Comparison of ENCODE assay signal across 21 cellular contexts in the genomic region with DNA sequence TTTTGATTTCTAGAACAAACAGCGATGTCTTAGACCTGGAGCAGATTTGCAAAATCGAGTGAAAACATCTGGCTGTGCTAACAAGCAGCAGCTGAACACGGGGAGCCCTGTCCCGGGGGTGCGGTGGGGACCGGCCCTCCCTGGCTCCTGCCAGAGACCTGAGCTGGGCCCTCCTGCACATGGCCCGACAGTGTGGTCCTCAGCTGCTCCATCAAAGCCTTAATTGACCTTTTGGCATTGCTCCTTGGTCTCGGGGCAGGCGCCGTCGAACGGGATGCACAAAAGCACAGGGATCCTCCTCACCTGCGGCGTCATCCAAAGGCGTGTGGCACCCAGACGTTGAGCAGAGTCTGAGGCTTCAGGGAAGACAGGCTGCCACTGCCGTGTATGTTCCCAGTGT.
DNase-seq lines count a peak whose midpoint lies in the region; FAIRE-seq and TF ChIP-seq lines count a peak whose summit lies in the region.
"Had no signal": no experiment of that assay in that cellular context is flagged by ENCODE, and none has a peak within 500 bp of the region (broad histone marks: within the 10 kb centered on the region; RNA-seq: fewer than 3 reads in every experiment).

No MANE protein-coding gene starts in this region.

- H3K9me3 ChIP-seq in BLaER1 (no peaks in the 10 kb centered on the region), H1 (ENCODE audit: insufficient read depth in 2 of 2, low read depth in 1 of 2, low read length in 1 of 2) (no peaks in the 10 kb centered on the region; a peak in 1 of 4 replicates), neural progenitor cell (ENCODE audit: low read depth) (no peaks in the 10 kb centered on the region)
- H3K9me3 ChIP-seq: Caco-2, HAP-1 had no signal

- H3K4me3 Mint-ChIP-seq in neural progenitor cell = no peak overlapping the region
- H3K4me3 Mint-ChIP-seq: B cell; CD4-positive, alpha-beta memory T cell; GM23338; HFFc6 had no signal

- no peak overlapping the region for H3K14ac ChIP-seq in H1 (ENCODE audit: insufficient read length)

- no peaks in the 10 kb centered on the region for H3F3A ChIP-seq in neural progenitor cell (ENCODE audit: low read depth)

- H3K9ac ChIP-seq in BLaER1 (no peak overlapping the region), H1 (replicated peaks in 1 of 4; ENCODE audit: extremely low read depth in 1 of 4, low read depth in 3 of 4, low read length in 3 of 4) (no peak overlapping the region), neural progenitor cell (no peak overlapping the region)

- H3K79me2 ChIP-seq in H1 (ENCODE audit: control insufficient read depth in 1 of 2, insufficient read depth in 2 of 2, low read length in 2 of 2) (no peaks in the 10 kb centered on the region), neural progenitor cell (ENCODE audit: low read depth) (no peaks in the 10 kb centered on the region)

- DNase-seq in H1 (ENCODE audit: low read depth in 1 of 2, low spot score in 2 of 2) (no peak), neural progenitor cell (ENCODE audit: low spot score) (no peak), KBM-7 (no peak), NCI-H2029 (lab: John Stamatoyannopoulos, UW) (no peak), HuH-7 (ENCODE audit: low spot score) (no peak)
- DNase-seq: C1 segment of cervical spinal cord; Caco-2; CD4-positive, alpha-beta memory T cell; DMS79; EL; GDM1; HFFc6 had no signal

- no peaks in the 10 kb centered on the region for H3K9me3 Mint-ChIP-seq in neural progenitor cell
- H3K9me3 Mint-ChIP-seq: GM23338 had no signal

- H2BK5ac ChIP-seq in H1 (ENCODE audit: low read depth, low read length) = no peak overlapping the region

- H3K4me1 ChIP-seq in BLaER1 (peaks cover 35% of the 10 kb centered on the region), H1 (replicated peaks in 1 of 4; ENCODE audit: control insufficient read depth in 3 of 4, insufficient read depth in 4 of 4, low read length in 3 of 4) (no peaks in the 10 kb centered on the region), neural progenitor cell (peaks cover 7% of the 10 kb centered on the region)
- H3K4me1 ChIP-seq: Caco-2, HAP-1 had no signal

- no peak overlapping the region for H3K56ac ChIP-seq in H1 (replicated peaks; ENCODE audit: insufficient read length, low read depth, low read length)

- no peak overlapping the region for H2AFZ ChIP-seq in H1 (ENCODE audit: low read length)
- no peak overlapping the region for H2AFZ ChIP-seq in neural progenitor cell (replicated peaks)
- H2AFZ ChIP-seq: GM23338 had no signal

- H3K27ac Mint-ChIP-seq in neural progenitor cell = peak overlapping the region; percentile 37
- H3K27ac Mint-ChIP-seq: B cell; CD4-positive, alpha-beta memory T cell; GM23338; HFFc6 had no signal

- POLR2A ChIA-PET in H1 (lab: Charles Lee; ENCODE audit: partially characterized antibody) = no interaction called here

- no peak overlapping the region for H2BK15ac ChIP-seq in H1 (ENCODE audit: low read length)

- CTCF ChIA-PET in H1 (lab: Charles Lee; ENCODE audit: partially characterized antibody) = interaction anchor here (1.3 to 1.6 kb wide), 3 partner anchors 11 to 479 kb away, joined by 3 read pairs; no protein-coding TSS in a partner anchor

- H2BK20ac ChIP-seq in H1 (ENCODE audit: low read length) = no peak overlapping the region

- peaks cover 17% of the 10 kb centered on the region for H3K27me3 Mint-ChIP-seq in neural progenitor cell (ENCODE audit: insufficient read depth, low read depth)
- H3K27me3 Mint-ChIP-seq: B cell had no signal

- H3K4me2 ChIP-seq in BLaER1 (peak overlapping the region; percentile 59), H1 (ENCODE audit: insufficient read depth in 1 of 2, low read depth in 2 of 2, low read length in 2 of 2) (no peak overlapping the region), neural progenitor cell (no peak overlapping the region)
- H3K4me2 ChIP-seq: GM23338 had no signal

- TF ChIP-seq CTCF in H1 (IDR thresholded peaks at IDR 0.05; ENCODE audit: control extremely low read depth in 1 of 3, insufficient read depth in 1 of 3, low read depth in 1 of 3, low read length in 3 of 3) (no peak), neural progenitor cell (IDR thresholded peaks at IDR 0.05) (no peak)

- no peak overlapping the region for H2BK120ac ChIP-seq in H1 (replicated peaks; ENCODE audit: low read depth, low read length)

- no peak overlapping the region for H3K4ac ChIP-seq in H1 (replicated peaks; ENCODE audit: insufficient read length, low read depth, low read length)

- no peak for TF ChIP-seq RAD21 in H1 (IDR thresholded peaks at IDR 0.05 in 1 of 2, conservative IDR thresholded peaks at IDR 0.05 in 1 of 2; ENCODE audit: low read depth in 2 of 2, low read length in 2 of 2)

- no peaks in the 10 kb centered on the region for H3K23me2 ChIP-seq in H1 (ENCODE audit: low read depth, low read length)

- no peak overlapping the region for H2AK5ac ChIP-seq in H1 (ENCODE audit: low read depth, low read length)

- H4K8ac ChIP-seq in H1 (ENCODE audit: extremely low read depth, insufficient read depth, low read length) = no peak overlapping the region

- H3K27me3 ChIP-seq in BLaER1 = peaks cover 14% of the 10 kb centered on the region
- H3K27me3 ChIP-seq in H1 (replicated peaks in 1 of 4; ENCODE audit: control insufficient read depth in 3 of 4, extremely low read depth in 1 of 4, insufficient read depth in 3 of 4, low read length in 3 of 4) = no peaks in the 10 kb centered on the region
- no peaks in the 10 kb centered on the region for H3K27me3 ChIP-seq in neural progenitor cell

- no peak overlapping the region for H2BK12ac ChIP-seq in H1 (ENCODE audit: low read depth, low read length)

- no peak overlapping the region for H3K18ac ChIP-seq in H1 (ENCODE audit: extremely low read depth, low read length)

- no peak overlapping the region for H4K5ac ChIP-seq in H1 (ENCODE audit: insufficient read length, low read depth, low read length)

- H3K27ac ChIP-seq in BLaER1 = no peak overlapping the region
- no peak overlapping the region for H3K27ac ChIP-seq in H1 (ENCODE audit: low read depth, low read length)
- no peak overlapping the region for H3K27ac ChIP-seq in neural progenitor cell
- H3K27ac ChIP-seq: 22Rv1 had no signal

- H3K4me3 ChIP-seq in BLaER1 (no peak overlapping the region), H1 (ENCODE audit: extremely low read depth in 1 of 4, insufficient read depth in 2 of 4, low read depth in 3 of 4, low read length in 4 of 4) (no peak overlapping the region), neural progenitor cell (no peak overlapping the region)
- H3K4me3 ChIP-seq: GM12878, GM23338, HAP-1 had no signal

- no peaks in the 10 kb centered on the region for H3K79me1 ChIP-seq in H1 (ENCODE audit: low read depth, low read length)

- no peak for FAIRE-seq in H1 (lab: Jason Lieb, UNC)
- FAIRE-seq: A204.1, GM12878, GM19239, H54 had no signal

- 93% methylated on average over 17 of the region's 17 CpGs; no CpG with 5 or more reads in 1 of the 2 experiments for WGBS in H1 (ENCODE audit: extremely low coverage in 1 of 2, insufficient coverage in 1 of 2, insufficient read length in 1 of 2, insufficient replicate concordance in 2 of 2, low coverage in 1 of 2, low lambda C conversion rate in 2 of 2, missing lambda C conversion rate in 1 of 2), 2 experiments

- TF ChIP-seq POLR2A in H1 (IDR thresholded peaks at IDR 0.05; ENCODE audit: control extremely low read depth in 1 of 2, low read depth in 2 of 2, low read length in 2 of 2) = no peak

- peak overlapping the region; percentile 22 for H3K23ac ChIP-seq in H1 (ENCODE audit: insufficient read length)

- H3K36me3 ChIP-seq in BLaER1 = no peaks in the 10 kb centered on the region
- H3K36me3 ChIP-seq in H1 (ENCODE audit: control insufficient read depth in 2 of 4, insufficient read depth in 4 of 4, low read length in 3 of 4) = no peaks in the 10 kb centered on the region
- no peaks in the 10 kb centered on the region for H3K36me3 ChIP-seq in neural progenitor cell
- H3K36me3 ChIP-seq: HAP-1 had no signal

- no peak for TF ChIP-seq EP300 in H1 (IDR thresholded peaks at IDR 0.05; ENCODE audit: borderline replicate concordance in 1 of 2, low read depth in 2 of 2, low read length in 2 of 2)

- H3K36me3 Mint-ChIP-seq in neural progenitor cell = no peaks in the 10 kb centered on the region
- H3K36me3 Mint-ChIP-seq: CD4-positive, alpha-beta memory T cell had no signal

- in situ Hi-C loops in KBM-7 (cut with MboI; ENCODE audit: low pct_unique_long_range_greater_than_20kb, low sequenced_read_pairs) = no loop called here

- H3K4me1 Mint-ChIP-seq in neural progenitor cell = peaks cover 53% of the 10 kb centered on the region
- H3K4me1 Mint-ChIP-seq: B cell; CD4-positive, alpha-beta memory T cell; GM23338 had no signal

- H4K91ac ChIP-seq in H1 (replicated peaks; ENCODE audit: insufficient read length, low read length) = no peak overlapping the region

- H4K20me1 ChIP-seq in BLaER1 (no peaks in the 10 kb centered on the region), H1 (replicated peaks in 1 of 2; ENCODE audit: control insufficient read depth in 1 of 2, insufficient read depth in 2 of 2, low read length in 2 of 2) (no peaks in the 10 kb centered on the region), neural progenitor cell (ENCODE audit: low read depth) (no peaks in the 10 kb centered on the region)

TF ChIP-seq in H1, 55 proteins besides CTCF, POLR2A, EP300 and RAD21:
- no peak for TF ChIP-seq SIN3A (conservative IDR thresholded peaks at IDR 0.05 in 1 of 2, IDR thresholded peaks at IDR 0.05 in 1 of 2; ENCODE audit: low read depth in 1 of 2, low read length in 2 of 2)
- no peak for TF ChIP-seq EZH2 (IDR thresholded peaks at IDR 0.05; ENCODE audit: low read depth, low read length, severe bottlenecking)
- TF ChIP-seq FOSL1 (IDR thresholded peaks at IDR 0.05; ENCODE audit: insufficient read depth, low read depth, low read length) = no peak
- TF ChIP-seq CBX5 (IDR thresholded peaks at IDR 0.05; ENCODE audit: low read depth, low read length) = no peak
- no peak for TF ChIP-seq CEBPB (IDR thresholded peaks at IDR 0.05; ENCODE audit: low read depth, low read length)
- TF ChIP-seq GABPA (IDR thresholded peaks at IDR 0.05; ENCODE audit: borderline replicate concordance, insufficient read depth, low read length) = no peak
- TF ChIP-seq, protein P1, sequence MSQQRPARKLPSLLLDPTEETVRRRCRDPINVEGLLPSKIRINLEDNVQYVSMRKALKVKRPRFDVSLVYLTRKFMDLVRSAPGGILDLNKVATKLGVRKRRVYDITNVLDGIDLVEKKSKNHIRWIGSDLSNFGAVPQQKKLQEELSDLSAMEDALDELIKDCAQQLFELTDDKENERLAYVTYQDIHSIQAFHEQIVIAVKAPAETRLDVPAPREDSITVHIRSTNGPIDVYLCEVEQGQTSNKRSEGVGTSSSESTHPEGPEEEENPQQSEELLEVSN (IDR thresholded peaks at IDR 0.05) = no peak
- no peak for TF ChIP-seq TEAD4 (IDR thresholded peaks at IDR 0.05; ENCODE audit: low read depth, low read length)
- no peak for TF ChIP-seq KDM4A (IDR thresholded peaks at IDR 0.05; ENCODE audit: low read depth, low read length, severe bottlenecking)
